Comparison of ENCODE assay signal across 8 cellular contexts in genomic region chr15:68829068-68829467, GRCh38. TPM values are rescaled to one million over a fixed set of nuclear protein-coding genes. Genes with fewer than 3 reads are reported as not detected.
DNase-seq lines count a peak whose midpoint lies in the region; ATAC-seq and TF ChIP-seq lines count a peak whose summit lies in the region.

No MANE protein-coding gene starts in this region.

- DNase-seq in Ammon's horn (ENCODE audit: low spot score) (peak; percentile 81), RPMI7951 (ENCODE audit: low read depth) (peak; percentile 34), foreskin fibroblast (peak in 1 of 2 donors; percentile 20), putamen (ENCODE audit: low spot score) (peak; percentile 75), NCI-H1092 treated with DMSO at 0.1 percent for 48 hours (lab: John Stamatoyannopoulos, UW) (no peak)

- peak; percentile 46 for ATAC-seq in GM18520 (IDR thresholded peaks at IDR 0.05; ENCODE audit: unreplicated experiment)
- ATAC-seq in GM21515 (IDR thresholded peaks at IDR 0.05; ENCODE audit: unreplicated experiment): no peak
- ATAC-seq in GM18870 (IDR thresholded peaks at IDR 0.05; ENCODE audit: unreplicated experiment): no peak

- peak; percentile 24 for TF ChIP-seq CTCF in foreskin fibroblast (IDR thresholded peaks at IDR 0.05; ENCODE audit: low read depth, low read length)

- no peak overlapping the region for H3K4me3 ChIP-seq in foreskin fibroblast (ENCODE audit: low read depth in 1 of 2, low read length in 2 of 2)

RNA-seq across cellular contexts. Expression of gene ANP32A, which starts 8.4 kb away (rescaled TPM):
- 95.6 and 119 TPM in 2 replicates for total RNA-seq in RPMI7951 (2014; rRNA removed; shearing (Covaris generic))
